8 cellular contexts compared by ENCODE assay signal in genomic region chr14:21852061-21852664, GRCh38.
DNase-seq lines count a peak whose midpoint lies in the region; ATAC-seq lines count a peak whose summit lies in the region.

No MANE protein-coding gene starts in this region.

- DNase-seq in DMS53 (lab: John Stamatoyannopoulos, UW) = peak; percentile 46
- DNase-seq in T-helper 22 cell (ENCODE audit: low read depth) = peak; percentile 26
- peak; percentile 11 for DNase-seq in astrocyte of the hippocampus (ENCODE audit: low read depth, low spot score)
- DNase-seq in left lobe of liver (ENCODE audit: low spot score) = no peak
- DNase-seq in stimulated activated CD4-positive, alpha-beta T cell treated with anti-CD3 and anti-CD28 coated beads, TNF-alpha, amount 100 ng/mL, for 48 hours (ENCODE audit: low read depth in 3 of 3) = peak; percentile 46 to 67 (median 54)
- no peak for DNase-seq in NCI-H128 (lab: John Stamatoyannopoulos, UW; ENCODE audit: unreplicated experiment)
- DNase-seq in DMS153 (lab: John Stamatoyannopoulos, UW) = no peak

- peak; percentile 53 for ATAC-seq in HG02870 (IDR thresholded peaks at IDR 0.05; ENCODE audit: unreplicated experiment)
- peak; percentile 75 for ATAC-seq in left lobe of liver

Comparison
In these comparisons a context has a peak if more than half of its experiments do, and no peak if none do; other contexts are left out.
1. DNase-seq: peak in DMS53 (single experiment), T-helper 22 cell (single experiment), astrocyte of the hippocampus (single experiment) and stimulated activated CD4-positive, alpha-beta T cell treated with anti-CD3 and anti-CD28 coated beads, TNF-alpha, amount 100 ng/mL, for 48 hours (3 of 3); none in left lobe of liver (single experiment), NCI-H128 (single experiment) and DMS153 (single experiment).